Comparison of ENCODE assay signal across 27 cellular contexts in genomic region chr3:52857870-52858269, GRCh38. TPM values are rescaled to one million over a fixed set of nuclear protein-coding genes. Genes with fewer than 3 reads are reported as not detected.
"Had no signal": no experiment of that assay in that cellular context is flagged by ENCODE, and none has a peak within 500 bp of the region (broad histone marks: within the 10 kb centered on the region; RNA-seq: fewer than 3 reads in every experiment).

No MANE protein-coding gene starts in this region.

- ATAC-seq: foreskin keratinocyte; gastroesophageal sphincter; left lobe of liver; naive thymus-derived CD4-positive, alpha-beta T cell; psoas muscle; right cardiac atrium; stimulated activated naive B cell treated with anti-CD40 and anti-IgM and Interleukin-4, amounts not matched to agents 10 μg/mL and 1 μg/mL and 100 μg/mL, for 72 hours; upper lobe of right lung had no signal

- H3K9me3 ChIP-seq: esophagus muscularis mucosa, gastroesophageal sphincter, heart left ventricle, psoas muscle, sigmoid colon, thoracic aorta, tibial nerve, upper lobe of right lung, uterus had no signal

- H3K36me3 ChIP-seq: uterus had no signal

- H3K4me3 Mint-ChIP-seq: naive thymus-derived CD4-positive, alpha-beta T cell; nephron progenitor cell; stimulated activated naive B cell treated with anti-CD40 and anti-IgM and Interleukin-4, amounts not matched to agents 10 μg/mL and 1 μg/mL and 100 μg/mL, for 72 hours; stimulated activated naive CD8-positive, alpha-beta T cell treated with anti-CD3 and anti-CD28 coated beads, Interleukin-15, Interleukin-2, amounts not matched to agents 100 ng/mL and 50 ng/mL, for 24 hours had no signal

- H3K27ac Mint-ChIP-seq: naive thymus-derived CD4-positive, alpha-beta T cell; nephron progenitor cell; stimulated activated naive B cell treated with anti-CD40 and anti-IgM and Interleukin-4, amounts not matched to agents 10 μg/mL and 1 μg/mL and 100 μg/mL, for 72 hours; stimulated activated naive CD8-positive, alpha-beta T cell treated with anti-CD3 and anti-CD28 coated beads, Interleukin-15, Interleukin-2, amounts not matched to agents 100 ng/mL and 50 ng/mL, for 24 hours had no signal

- H3K27me3 ChIP-seq: dorsolateral prefrontal cortex, esophagus muscularis mucosa, foreskin keratinocyte, gastroesophageal sphincter, heart left ventricle, hepatocyte, sigmoid colon, tibial nerve, upper lobe of right lung, uterus had no signal

- FAIRE-seq: colon, kidney had no signal

- H3K27me3 Mint-ChIP-seq: naive thymus-derived CD4-positive, alpha-beta T cell; stimulated activated naive B cell treated with anti-CD40 and anti-IgM and Interleukin-4, amounts not matched to agents 10 μg/mL and 1 μg/mL and 100 μg/mL, for 72 hours; stimulated activated naive CD8-positive, alpha-beta T cell treated with anti-CD3 and anti-CD28 coated beads, Interleukin-15, Interleukin-2, amounts not matched to agents 100 ng/mL and 50 ng/mL, for 24 hours had no signal

- H3K27ac ChIP-seq: foreskin keratinocyte, hepatocyte, psoas muscle, thoracic aorta, tibial nerve, upper lobe of right lung, uterus had no signal

- H3K9me3 Mint-ChIP-seq: naive thymus-derived CD4-positive, alpha-beta T cell; stimulated activated naive B cell treated with anti-CD40 and anti-IgM and Interleukin-4, amounts not matched to agents 10 μg/mL and 1 μg/mL and 100 μg/mL, for 72 hours had no signal

- DNase-seq: dorsolateral prefrontal cortex; effector CD4-positive, alpha-beta T cell; foreskin keratinocyte; heart left ventricle; kidney; mesenchymal stem cell; midbrain; naive thymus-derived CD4-positive, alpha-beta T cell; nephron progenitor cell; psoas muscle; right cardiac atrium; sigmoid colon; stimulated activated naive B cell treated with anti-CD40 and anti-IgM and Interleukin-4, amounts not matched to agents 10 μg/mL and 1 μg/mL and 100 μg/mL, for 72 hours; upper lobe of right lung; uterus had no signal

- H3K4me1 Mint-ChIP-seq: nephron progenitor cell had no signal

- H3K4me1 ChIP-seq: foreskin keratinocyte, psoas muscle, tibial nerve, upper lobe of right lung, uterus had no signal

- H3K4me3 ChIP-seq: dorsolateral prefrontal cortex, esophagus muscularis mucosa, gastroesophageal sphincter, heart left ventricle, hepatocyte, lung, psoas muscle, sigmoid colon, thoracic aorta, tibial nerve, upper lobe of right lung, uterus had no signal

RNA-seq across cellular contexts. Expression of gene MUSTN1, which starts 23.1 kb away (rescaled TPM):
- total RNA-seq: epithelial cell of proximal tubule, fibroblast of lung, renal cortical epithelial cell had no signal
- polyA plus RNA-seq: naive thymus-derived CD4-positive, alpha-beta T cell had no signal

RNA-seq across cellular contexts. Expression of gene ITIH4, which starts 27.4 kb away (rescaled TPM):
- total RNA-seq: epithelial cell of proximal tubule had no signal
